15 cellular contexts compared by ENCODE assay signal in genomic region chr2:159873136-159873728, GRCh38. TPM values are rescaled to one million over a fixed set of nuclear protein-coding genes. Genes with fewer than 3 reads are reported as not detected.
DNase-seq lines count a peak whose midpoint lies in the region; ATAC-seq and TF ChIP-seq lines count a peak whose summit lies in the region.
"Had no signal": no experiment of that assay in that cellular context is flagged by ENCODE, and none has a peak within 500 bp of the region (broad histone marks: within the 10 kb centered on the region; RNA-seq: fewer than 3 reads in every experiment).

No MANE protein-coding gene starts in this region.

- TF ChIP-seq CTCF in endodermal cell (conservative IDR thresholded peaks at IDR 0.05): peak; percentile 43

- peaks cover 6% of the 10 kb centered on the region for H3K4me1 Mint-ChIP-seq in activated CD4-positive, alpha-beta T cell treated with anti-CD3 and anti-CD28 coated beads, Interleukin-2, amount 10 ng/mL, durations not matched to agents 24 days and 14 days
- peaks cover under 1% of the 10 kb centered on the region for H3K4me1 Mint-ChIP-seq in endodermal cell
- peaks cover 20 to 39% of the 10 kb centered on the region in 2 donors for H3K4me1 Mint-ChIP-seq in stimulated activated naive B cell treated with anti-CD40 and anti-IgM and Interleukin-4, amounts not matched to agents 10 μg/mL and 1 μg/mL and 100 μg/mL, for 72 hours

- no peaks in the 10 kb centered on the region for H3K36me3 ChIP-seq in endodermal cell (ENCODE audit: control insufficient read depth, insufficient read depth, low read length)

- H3K9me3 Mint-ChIP-seq in activated CD4-positive, alpha-beta T cell treated with anti-CD3 and anti-CD28 coated beads, Interleukin-2, amount 10 ng/mL, durations not matched to agents 24 days and 14 days: no peaks in the 10 kb centered on the region
- no peaks in the 10 kb centered on the region for H3K9me3 Mint-ChIP-seq in endodermal cell
- H3K9me3 Mint-ChIP-seq in stimulated activated naive B cell treated with anti-CD40 and anti-IgM and Interleukin-4, amounts not matched to agents 10 μg/mL and 1 μg/mL and 100 μg/mL, for 72 hours: peaks cover 0 to 5% of the 10 kb centered on the region in 2 donors
- H3K9me3 Mint-ChIP-seq: natural killer cell treated with Interleukin-12 subunit alpha and Interleukin-12 subunit beta and Interleukin-15 and Interleukin-18, amount 100 ng/mL, for 72 hours; T-helper 2 cell treated with Interferon-gamma antibody and Interleukin-4, amounts not matched to agents 5 μg/mL and 100 μg/mL, for 36 hours had no signal

- H3K27me3 Mint-ChIP-seq in activated CD4-positive, alpha-beta T cell treated with anti-CD3 and anti-CD28 coated beads, Interleukin-2, amount 10 ng/mL, durations not matched to agents 24 days and 14 days: no peaks in the 10 kb centered on the region
- no peaks in the 10 kb centered on the region for H3K27me3 Mint-ChIP-seq in endodermal cell (ENCODE audit: insufficient read depth)
- no peaks in the 10 kb centered on the region for H3K27me3 Mint-ChIP-seq in stimulated activated naive B cell treated with anti-CD40 and anti-IgM and Interleukin-4, amounts not matched to agents 10 μg/mL and 1 μg/mL and 100 μg/mL, for 72 hours
- H3K27me3 Mint-ChIP-seq: natural killer cell treated with Interleukin-12 subunit alpha and Interleukin-12 subunit beta and Interleukin-15 and Interleukin-18, amount 100 ng/mL, for 72 hours had no signal

- peak overlapping the region; percentile 21 for H3K27ac Mint-ChIP-seq in activated CD4-positive, alpha-beta T cell treated with anti-CD3 and anti-CD28 coated beads, Interleukin-2, amount 10 ng/mL, durations not matched to agents 24 days and 14 days
- no peak overlapping the region for H3K27ac Mint-ChIP-seq in endodermal cell
- H3K27ac Mint-ChIP-seq in stimulated activated naive B cell treated with anti-CD40 and anti-IgM and Interleukin-4, amounts not matched to agents 10 μg/mL and 1 μg/mL and 100 μg/mL, for 72 hours: peak overlapping the region; percentile 70
- H3K27ac Mint-ChIP-seq: natural killer cell treated with Interleukin-12 subunit alpha and Interleukin-12 subunit beta and Interleukin-15 and Interleukin-18, amount 100 ng/mL, for 72 hours; T-helper 2 cell treated with Interferon-gamma antibody and Interleukin-4, amounts not matched to agents 5 μg/mL and 100 μg/mL, for 36 hours had no signal

- peak; percentile 57 for DNase-seq in activated CD4-positive, alpha-beta T cell treated with anti-CD3 and anti-CD28 coated beads, Interleukin-2, amount 10 ng/mL, durations not matched to agents 24 days and 14 days
- DNase-seq in activated CD4-positive, alpha-beta T cell treated with anti-CD3 and anti-CD28 coated beads for 48 hours: no peak
- DNase-seq in NCI-H82 (lab: John Stamatoyannopoulos, UW): peak; percentile 72
- no peak for DNase-seq in endodermal cell
- DNase-seq in stimulated activated naive B cell treated with anti-CD40 and anti-IgM and Interleukin-4, amounts not matched to agents 10 μg/mL and 1 μg/mL and 100 μg/mL, for 72 hours: no peak
- no peak for DNase-seq in occipital lobe (lab: John Stamatoyannopoulos, UW)
- DNase-seq: foreskin keratinocyte, PC-3, trophoblast cell had no signal

- H3K4me1 ChIP-seq in endodermal cell (ENCODE audit: control insufficient read depth, insufficient read depth, low read length): no peaks in the 10 kb centered on the region
- H3K4me1 ChIP-seq: foreskin keratinocyte had no signal

- intact Hi-C loops in activated CD4-positive, alpha-beta T cell treated with anti-CD3 and anti-CD28 coated beads, Interleukin-2, amount 10 ng/mL, durations not matched to agents 24 days and 14 days (cut with micrococcal nuclease): no loop called here

- no peak overlapping the region for H3K9ac ChIP-seq in endodermal cell (ENCODE audit: extremely low read depth, low read length, poor library complexity, severe bottlenecking)

- H3K27me3 ChIP-seq in endodermal cell (ENCODE audit: control insufficient read depth, insufficient read depth, low read length, poor library complexity, severe bottlenecking): no peaks in the 10 kb centered on the region
- H3K27me3 ChIP-seq: foreskin keratinocyte had no signal

- H3K9me3 ChIP-seq in endodermal cell (ENCODE audit: control insufficient read depth, low read length): no peaks in the 10 kb centered on the region

- H3K36me3 Mint-ChIP-seq in activated CD4-positive, alpha-beta T cell treated with anti-CD3 and anti-CD28 coated beads, Interleukin-2, amount 10 ng/mL, durations not matched to agents 24 days and 14 days (ENCODE audit: low read depth): peaks cover 48% of the 10 kb centered on the region
- no peaks in the 10 kb centered on the region for H3K36me3 Mint-ChIP-seq in endodermal cell (ENCODE audit: low read depth)
- H3K36me3 Mint-ChIP-seq in stimulated activated naive B cell treated with anti-CD40 and anti-IgM and Interleukin-4, amounts not matched to agents 10 μg/mL and 1 μg/mL and 100 μg/mL, for 72 hours: peaks cover 50 to 67% of the 10 kb centered on the region in 2 donors

- H3K27ac ChIP-seq in endodermal cell (ENCODE audit: low read depth, low read length): no peak overlapping the region
- H3K27ac ChIP-seq: foreskin keratinocyte had no signal

- no peak overlapping the region for H3K4me3 ChIP-seq in endodermal cell (ENCODE audit: low read length)

- no peak overlapping the region for H3K4me3 Mint-ChIP-seq in activated CD4-positive, alpha-beta T cell treated with anti-CD3 and anti-CD28 coated beads, Interleukin-2, amount 10 ng/mL, durations not matched to agents 24 days and 14 days
- no peak overlapping the region for H3K4me3 Mint-ChIP-seq in endodermal cell
- H3K4me3 Mint-ChIP-seq in stimulated activated naive B cell treated with anti-CD40 and anti-IgM and Interleukin-4, amounts not matched to agents 10 μg/mL and 1 μg/mL and 100 μg/mL, for 72 hours: peak overlapping the region in 1 of 2 donors; percentile 26
- H3K4me3 Mint-ChIP-seq: natural killer cell treated with Interleukin-12 subunit alpha and Interleukin-12 subunit beta and Interleukin-15 and Interleukin-18, amount 100 ng/mL, for 72 hours; T-helper 2 cell treated with Interferon-gamma antibody and Interleukin-4, amounts not matched to agents 5 μg/mL and 100 μg/mL, for 36 hours had no signal

- 66% methylated on average over 3 of the region's 3 CpGs; no CpG with 5 or more reads in 1 of the 2 experiments for WGBS in endodermal cell (ENCODE audit: insufficient coverage in 1 of 2, insufficient read length in 1 of 2), 2 experiments

- peak in 1 of 2 donors; percentile 33 for ATAC-seq in stimulated activated naive B cell treated with anti-CD40 and anti-IgM and Interleukin-4, amounts not matched to agents 10 μg/mL and 1 μg/mL and 100 μg/mL, for 72 hours (replicated peaks)
- ATAC-seq in HG02610 (IDR thresholded peaks at IDR 0.05; ENCODE audit: unreplicated experiment) (no peak), GM21717 (IDR thresholded peaks at IDR 0.05; ENCODE audit: unreplicated experiment) (no peak)
- ATAC-seq: foreskin keratinocyte; natural killer cell treated with Interleukin-12 subunit alpha and Interleukin-12 subunit beta and Interleukin-15 and Interleukin-18, amount 100 ng/mL, for 72 hours; PC-3 had no signal

RNA-seq across cellular contexts. Expression of gene LY75, which starts 31.3 kb away (rescaled TPM):
- 52.8 and 56.4 TPM in 2 replicates for total RNA-seq in activated CD4-positive, alpha-beta T cell treated with anti-CD3 and anti-CD28 coated beads, Interleukin-2, amount 10 ng/mL, durations not matched to agents 24 days and 14 days
- 1 to 10 TPM; 1.5 to 1.9 TPM for total RNA-seq in endodermal cell
- 0.18 TPM for polyA plus RNA-seq in endodermal cell (2013, experiment 1 of 2)
- polyA plus RNA-seq in endodermal cell (2013, experiment 2 of 2): not detected
- 0.94 TPM for total RNA-seq in occipital lobe
- total RNA-seq: G401, PC-3 had no signal
- polyA plus RNA-seq: AG04450 had no signal

Comparison
In these comparisons a context has a peak if more than half of its experiments do, and no peak if none do; other contexts are left out.
1. DNase-seq: peak in activated CD4-positive, alpha-beta T cell treated with anti-CD3 and anti-CD28 coated beads, Interleukin-2, amount 10 ng/mL, durations not matched to agents 24 days and 14 days (single experiment) and NCI-H82 (single experiment); none in activated CD4-positive, alpha-beta T cell treated with anti-CD3 and anti-CD28 coated beads for 48 hours (single experiment), endodermal cell (single experiment), stimulated activated naive B cell treated with anti-CD40 and anti-IgM and Interleukin-4, amounts not matched to agents 10 μg/mL and 1 μg/mL and 100 μg/mL, for 72 hours (single experiment) and occipital lobe (single experiment).
2. RNA of gene LY75, which starts 31.3 kb away (total RNA-seq): 52.8 to 56.4 TPM in activated CD4-positive, alpha-beta T cell treated with anti-CD3 and anti-CD28 coated beads, Interleukin-2, amount 10 ng/mL, durations not matched to agents 24 days and 14 days; 1.5 to 1.9 TPM in endodermal cell and 0.94 TPM in occipital lobe (single experiment); every median in the first group is over 10 times any median in the second.